21 cellular contexts compared by ENCODE assay signal in the genomic region with DNA sequence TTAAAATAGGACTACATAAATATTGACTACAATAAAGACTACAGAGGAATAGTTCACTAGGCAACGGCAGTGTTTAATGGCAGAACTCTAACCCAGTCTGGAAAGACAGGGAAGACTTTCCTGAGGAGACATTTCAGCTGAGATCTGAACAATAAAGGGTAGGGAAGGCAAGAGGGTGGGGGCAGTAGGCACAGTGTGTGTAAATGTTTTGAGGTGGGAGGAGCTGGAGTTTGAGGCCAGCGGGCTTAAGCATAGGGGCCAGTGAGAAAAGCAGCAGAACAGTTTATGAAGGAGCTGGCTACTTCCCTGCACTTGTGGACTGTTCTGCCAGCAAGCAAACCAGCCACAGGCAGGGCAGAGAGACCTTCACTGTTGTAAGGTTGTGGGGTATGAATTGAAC.
A peak's percentile ranks its signal among the peaks of the same experiment; 100 is the strongest.
DNase-seq lines count a peak whose midpoint lies in the region; ATAC-seq and TF ChIP-seq lines count a peak whose summit lies in the region.
"Had no signal": no experiment of that assay in that cellular context is flagged by ENCODE, and none has a peak within 500 bp of the region (broad histone marks: within the 10 kb centered on the region; RNA-seq: fewer than 3 reads in every experiment).

No MANE protein-coding gene starts in this region.

- H3K36me3 ChIP-seq in ascending aorta = no peaks in the 10 kb centered on the region
- no peaks in the 10 kb centered on the region for H3K36me3 ChIP-seq in iPS-15b (ENCODE audit: control insufficient read depth, insufficient read depth, low read length)
- H3K36me3 ChIP-seq in neuronal stem cell (replicated peaks in 1 of 2; ENCODE audit: control insufficient read depth in 2 of 2, insufficient read depth in 2 of 2, low read length in 2 of 2) = no peaks in the 10 kb centered on the region
- H3K36me3 ChIP-seq: gastrocnemius medialis had no signal

- WGBS in neuronal stem cell (ENCODE audit: extremely low coverage in 2 of 2, insufficient read length in 2 of 2, insufficient replicate concordance in 1 of 2), 2 donors = no CpG with 5 or more reads among the region's 2 CpGs

- H3K4me3 ChIP-seq in ascending aorta (no peak overlapping the region), iPS-15b (ENCODE audit: low read depth, low read length) (peak overlapping the region; percentile 10), neuronal stem cell (ENCODE audit: low read length in 2 of 2) (no peak overlapping the region)
- H3K4me3 ChIP-seq: gastrocnemius medialis, PC-9 had no signal

- H3K4me2 ChIP-seq in neuronal stem cell (ENCODE audit: insufficient read depth, low read length, poor library complexity, severe bottlenecking) = no peak overlapping the region
- H3K4me2 ChIP-seq: PC-9 had no signal

- H3K4me1 ChIP-seq in ascending aorta (peaks cover 4 to 14% of the 10 kb centered on the region in 2 donors), iPS-15b (ENCODE audit: control insufficient read depth, insufficient read depth, low read length) (peaks cover 28% of the 10 kb centered on the region), neuronal stem cell (ENCODE audit: control insufficient read depth in 2 of 2, insufficient read depth in 1 of 2, low read depth in 1 of 2, low read length in 2 of 2) (peaks cover 9 to 12% of the 10 kb centered on the region in 2 donors)

- no peak overlapping the region for H3K23ac ChIP-seq in neuronal stem cell (ENCODE audit: low read depth, low read length, poor library complexity)

- H3K4ac ChIP-seq in neuronal stem cell (ENCODE audit: low read length) = no peak overlapping the region

- H3K18ac ChIP-seq in neuronal stem cell (ENCODE audit: low read length) = no peak overlapping the region

- no peak overlapping the region for H3K14ac ChIP-seq in neuronal stem cell (ENCODE audit: low read length)

- H4K8ac ChIP-seq in neuronal stem cell (ENCODE audit: low read depth, low read length) = no peak overlapping the region

- no peak overlapping the region for H2BK5ac ChIP-seq in neuronal stem cell (ENCODE audit: low read length)

- peak overlapping the region; percentile 68 for H2AFZ ChIP-seq in neuronal stem cell (ENCODE audit: low read length)
- H2AFZ ChIP-seq: PC-9 had no signal

- H3K9me3 ChIP-seq in ascending aorta (peaks cover 0 to 11% of the 10 kb centered on the region in 2 donors), iPS-15b (ENCODE audit: control insufficient read depth, insufficient read depth, low read length) (peaks cover 3% of the 10 kb centered on the region), neuronal stem cell (replicated peaks in 1 of 2; ENCODE audit: control insufficient read depth in 2 of 2, insufficient read depth in 1 of 2, low read depth in 1 of 2, low read length in 2 of 2) (peaks cover 0 to 9% of the 10 kb centered on the region in 2 donors)
- H3K9me3 ChIP-seq: gastrocnemius medialis had no signal

- intact Hi-C loops in ascending aorta (cut with DNase I) = no loop called here

- no peak overlapping the region for H2AK5ac ChIP-seq in neuronal stem cell (ENCODE audit: low read depth, low read length)

- no peak for ATAC-seq in HG03135 (IDR thresholded peaks at IDR 0.05; ENCODE audit: unreplicated experiment)
- ATAC-seq: esophagus mucosa, gastrocnemius medialis had no signal

- H2BK12ac ChIP-seq in neuronal stem cell (ENCODE audit: low read length) = no peak overlapping the region

- H3K9ac ChIP-seq in iPS-15b (ENCODE audit: low read depth, low read length) (no peak overlapping the region), neuronal stem cell (ENCODE audit: low read depth, low read length, poor library complexity) (no peak overlapping the region)

- H4K91ac ChIP-seq in neuronal stem cell (ENCODE audit: low read depth, low read length, poor library complexity) = no peak overlapping the region

- no peak for DNase-seq in ascending aorta (ENCODE audit: low spot score in 2 of 2)
- no peak for DNase-seq in neuronal stem cell (ENCODE audit: low spot score)
- no peak for DNase-seq in NCI-H1092 treated with DMSO at 0.1 percent for 48 hours (lab: John Stamatoyannopoulos, UW)
- no peak for DNase-seq in DMS53 treated with DMSO at 0.1 percent for 48 hours (lab: John Stamatoyannopoulos, UW; ENCODE audit: unreplicated experiment)
- no peak for DNase-seq in effector CD8-positive, alpha-beta T cell (lab: John Stamatoyannopoulos, UW)
- DNase-seq: activated CD4-positive, alpha-beta memory T cell treated with anti-CD3 and anti-CD28 coated beads, Interleukin-2, amount 10 ng/mL, durations not matched to agents 7 days and 5 days; CD4-positive, CD25-positive, alpha-beta regulatory T cell; effector CD4-positive, alpha-beta T cell; gastrocnemius medialis; HFFc6; hypothalamus; KG1; NCI-H1436 treated with DMSO at 0.1 percent for 48 hours; nucleus accumbens; PC-9; Right ventricle myocardium superior; small intestine; stimulated activated CD4-positive, alpha-beta T cell treated with anti-CD3 and anti-CD28 coated beads, Interleukin-2, amount 100 ng/mL, for 24 hours had no signal

- TF ChIP-seq CTCF in ascending aorta (IDR thresholded peaks at IDR 0.05) = no peak

- H3K27me3 ChIP-seq in ascending aorta (no peaks in the 10 kb centered on the region), iPS-15b (ENCODE audit: control insufficient read depth, insufficient read depth, low read length) (no peaks in the 10 kb centered on the region), neuronal stem cell (ENCODE audit: control insufficient read depth in 3 of 3, insufficient read depth in 3 of 3, low read depth in 1 of 3, low read length in 3 of 3) (peaks cover 0 to 1% (median 0%) of the 10 kb centered on the region in 3 experiments)
- H3K27me3 ChIP-seq: gastrocnemius medialis had no signal

- H3K79me1 ChIP-seq in neuronal stem cell (ENCODE audit: low read depth, low read length) = no peaks in the 10 kb centered on the region

- H3K27ac ChIP-seq in ascending aorta (peak overlapping the region; percentile 24 to 63), neuronal stem cell (replicated peaks; ENCODE audit: low read length) (no peak overlapping the region)
- H3K27ac ChIP-seq: gastrocnemius medialis, PC-9 had no signal

- no peak overlapping the region for H2BK120ac ChIP-seq in neuronal stem cell (ENCODE audit: low read depth, low read length)

- no peak overlapping the region for H2BK15ac ChIP-seq in neuronal stem cell (ENCODE audit: low read length)
